1 cellular context compared by ENCODE assay signal in the genomic region with DNA sequence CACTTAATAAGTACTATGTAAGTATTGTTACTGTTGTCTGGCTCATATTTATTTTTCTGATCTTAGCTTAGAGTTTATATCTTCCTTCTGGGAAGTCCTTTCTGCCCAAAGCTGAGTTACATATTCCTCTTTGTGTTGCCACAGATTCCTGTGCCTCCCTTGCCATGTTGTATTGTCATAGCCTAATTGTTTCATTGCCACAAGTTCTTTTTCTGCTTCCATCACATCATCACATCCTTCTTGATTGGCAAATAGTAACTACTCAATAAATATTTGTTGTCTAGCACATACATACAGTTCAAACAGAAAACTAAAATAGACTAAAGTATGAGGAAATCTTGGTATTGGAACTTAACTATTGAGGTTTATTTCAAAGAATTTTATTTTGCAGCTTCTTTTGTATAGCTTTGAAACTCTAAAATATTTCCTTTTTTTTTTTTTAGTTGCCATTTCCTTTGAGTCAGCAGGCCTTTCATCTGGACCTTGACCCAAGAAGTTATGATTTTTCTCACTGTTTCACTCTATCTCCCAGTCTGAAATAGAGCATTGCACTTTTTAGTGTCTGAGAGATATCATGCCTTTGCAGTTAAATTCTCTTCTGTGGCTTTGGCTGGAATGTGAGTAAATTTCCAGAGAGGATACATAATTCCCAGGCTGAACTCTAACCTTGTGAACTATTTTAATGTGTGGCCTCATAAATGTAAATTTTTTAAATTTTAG.
TF ChIP-seq lines count a peak whose summit lies in the region.

No MANE protein-coding gene starts in this region.

TF ChIP-seq in SK-N-SH, 30 proteins besides CTCF, POLR2A, EP300 and RAD21 (continued from another document):
- TF ChIP-seq, protein P1, sequence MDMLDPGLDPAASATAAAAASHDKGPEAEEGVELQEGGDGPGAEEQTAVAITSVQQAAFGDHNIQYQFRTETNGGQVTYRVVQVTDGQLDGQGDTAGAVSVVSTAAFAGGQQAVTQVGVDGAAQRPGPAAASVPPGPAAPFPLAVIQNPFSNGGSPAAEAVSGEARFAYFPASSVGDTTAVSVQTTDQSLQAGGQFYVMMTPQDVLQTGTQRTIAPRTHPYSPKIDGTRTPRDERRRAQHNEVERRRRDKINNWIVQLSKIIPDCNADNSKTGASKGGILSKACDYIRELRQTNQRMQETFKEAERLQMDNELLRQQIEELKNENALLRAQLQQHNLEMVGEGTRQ (IDR thresholded peaks at IDR 0.05; ENCODE audit: borderline replicate concordance, low read depth, low read length), result no peak
- no peak for TF ChIP-seq NFIC (IDR thresholded peaks at IDR 0.05; ENCODE audit: borderline replicate concordance)
- TF ChIP-seq, protein P2, sequence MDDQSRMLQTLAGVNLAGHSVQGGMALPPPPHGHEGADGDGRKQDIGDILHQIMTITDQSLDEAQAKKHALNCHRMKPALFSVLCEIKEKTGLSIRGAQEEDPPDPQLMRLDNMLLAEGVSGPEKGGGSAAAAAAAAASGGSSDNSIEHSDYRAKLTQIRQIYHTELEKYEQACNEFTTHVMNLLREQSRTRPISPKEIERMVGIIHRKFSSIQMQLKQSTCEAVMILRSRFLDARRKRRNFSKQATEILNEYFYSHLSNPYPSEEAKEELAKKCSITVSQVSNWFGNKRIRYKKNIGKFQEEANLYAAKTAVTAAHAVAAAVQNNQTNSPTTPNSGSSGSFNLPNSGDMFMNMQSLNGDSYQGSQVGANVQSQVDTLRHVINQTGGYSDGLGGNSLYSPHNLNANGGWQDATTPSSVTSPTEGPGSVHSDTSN (IDR thresholded peaks at IDR 0.05), result no peak
- TF ChIP-seq FOXM1 (IDR thresholded peaks at IDR 0.05; ENCODE audit: low read depth), result no peak
- TF ChIP-seq TAF1 (IDR thresholded peaks at IDR 0.05; ENCODE audit: borderline replicate concordance, low read depth, low read length), result no peak
